8 cellular contexts compared by ENCODE assay signal in the genomic region with DNA sequence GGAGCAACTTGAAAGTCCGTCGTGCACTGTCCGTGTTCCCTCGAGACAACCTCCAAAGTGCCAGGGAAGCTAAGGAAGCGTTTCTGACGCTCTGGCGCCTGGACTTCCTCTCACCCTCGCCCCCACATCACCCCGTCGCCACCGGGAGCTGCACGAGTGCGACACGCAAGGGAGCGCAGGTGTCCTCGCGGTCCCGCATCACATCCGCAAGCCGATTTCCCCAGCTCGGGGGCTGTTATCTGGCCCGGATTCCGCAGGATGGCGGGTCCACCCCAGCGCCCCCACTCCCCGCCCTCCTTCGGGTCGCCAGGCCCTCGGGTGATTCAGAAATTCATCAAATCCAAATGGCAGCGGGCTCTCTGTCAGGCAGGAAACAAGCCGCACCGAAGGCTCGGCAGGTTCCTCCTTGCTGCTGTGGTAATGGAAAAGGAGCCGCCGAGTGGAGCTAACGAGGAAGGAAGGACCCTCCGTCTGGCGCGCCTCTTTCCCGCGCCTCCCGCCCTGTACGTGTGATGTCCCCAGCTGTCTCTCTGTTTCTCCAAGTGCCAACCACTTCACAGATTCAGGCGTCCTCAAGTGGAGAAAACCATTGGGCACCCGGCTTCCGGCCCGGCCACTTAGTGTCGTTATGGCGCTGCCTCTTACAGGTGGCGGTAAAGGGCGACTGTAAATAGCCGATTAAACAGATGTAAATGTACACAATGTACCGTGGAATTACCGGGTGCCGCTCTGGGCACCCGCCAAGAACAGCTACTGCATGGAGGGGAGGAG. TPM values are rescaled to one million over a fixed set of nuclear protein-coding genes. Genes with fewer than 3 reads are reported as not detected.
DNase-seq lines count a peak whose midpoint lies in the region; ATAC-seq and TF ChIP-seq lines count a peak whose summit lies in the region.

No MANE protein-coding gene starts in this region.

- H3K9ac ChIP-seq in H9 (ENCODE audit: extremely low read depth, insufficient read length, low read length): peak overlapping the region; percentile 3

- no peak overlapping the region for H3K4ac ChIP-seq in H9 (ENCODE audit: low read depth, low read length)

- intact Hi-C loops in Caco-2 (cut with micrococcal nuclease; ENCODE audit: unreplicated experiment) (loop anchor here (1.0 to 2.0 kb wide), 3 partner anchors 19 to 104 kb away; no protein-coding TSS in a partner anchor), adrenal gland (cut with DNase I) (loop anchor here in 1 of 2 donors (10.0 kb wide), 1 partner anchor 52 kb away; no protein-coding TSS in a partner anchor)

- H3K14ac ChIP-seq in H9 (ENCODE audit: insufficient read depth, low read length): peak overlapping the region; percentile 42; the same call in 1 of the 2 replicates

- H3K18ac ChIP-seq in H9 (ENCODE audit: insufficient read length, low read depth, low read length): no peak overlapping the region

- POLR2A ChIA-PET in Caco-2 (lab: Charles Lee): interaction anchor here (0.8 to 1.4 kb wide), 3 partner anchors 19 to 46 kb away, joined by 3 to 6 read pairs (median 4); no protein-coding TSS in a partner anchor

- H3K9me3 Mint-ChIP-seq in Caco-2 (ENCODE audit: unreplicated experiment) (no peaks in the 10 kb centered on the region), H9 (peaks cover 0 to 3% of the 10 kb centered on the region in 2 experiments; a peak in 2 of 5 replicates)

- H3K4me1 Mint-ChIP-seq in Caco-2 (ENCODE audit: low read depth, unreplicated experiment): peaks cover 18% of the 10 kb centered on the region
- peaks cover 24 to 40% of the 10 kb centered on the region in 2 experiments for H3K4me1 Mint-ChIP-seq in H9

- H3K27me3 Mint-ChIP-seq in Caco-2 (ENCODE audit: insufficient read depth, unreplicated experiment): no peaks in the 10 kb centered on the region
- H3K27me3 Mint-ChIP-seq in H9 (ENCODE audit: low read depth): peaks cover 92% of the 10 kb centered on the region

- H3K36me3 Mint-ChIP-seq in Caco-2 (ENCODE audit: insufficient read depth, unreplicated experiment) (peaks cover 20% of the 10 kb centered on the region), H9 (ENCODE audit: insufficient read depth in 1 of 3, low read depth in 3 of 3) (no peaks in the 10 kb centered on the region; a peak in 2 of 7 replicates)

- H3K79me2 ChIP-seq in H9 (ENCODE audit: insufficient read depth, low read length): no peaks in the 10 kb centered on the region

- H3K4me1 ChIP-seq in Caco-2 (peaks cover 9% of the 10 kb centered on the region), H9 (ENCODE audit: insufficient read depth, low read length) (peaks cover 5% of the 10 kb centered on the region), adrenal gland (replicated peaks in 1 of 2) (peaks cover 16 to 43% of the 10 kb centered on the region in 2 donors)

- H4K5ac ChIP-seq in H9 (ENCODE audit: insufficient read length, low read depth, low read length): no peak overlapping the region

- BruUV-seq in Caco-2 (replicated peaks; lab: Mats Ljungman, UMichigan): TSS peak; percentile 51

- H4K20me1 ChIP-seq in H9 (ENCODE audit: control insufficient read depth, insufficient read depth, insufficient read length): no peaks in the 10 kb centered on the region

- WGBS in H9 (ENCODE audit: extremely low coverage, insufficient read length, low lambda C conversion rate): no CpG with 5 or more reads among the region's 56 CpGs
- WGBS in adrenal gland, 4 donors: 0 to 2% (median 1%) methylated on average over 18 to 56 of the region's 56 CpGs

- no peak overlapping the region for H4K91ac ChIP-seq in H9 (ENCODE audit: insufficient read length, low read depth, low read length)

- H3K23ac ChIP-seq in H9 (ENCODE audit: insufficient read length, low read depth, low read length): no peak overlapping the region

- TF ChIP-seq POLR2A in adrenal gland (IDR thresholded peaks at IDR 0.05): no peak

- no peak overlapping the region for H2BK120ac ChIP-seq in H9 (ENCODE audit: low read depth, low read length, poor library complexity, severe bottlenecking)

- H2AFZ ChIP-seq in H9 (ENCODE audit: low read length): no peak overlapping the region

- no peak overlapping the region for H2BK5ac ChIP-seq in H9 (ENCODE audit: insufficient read length, low read length)

- H3K4me2 ChIP-seq in H9 (ENCODE audit: insufficient read depth, insufficient read length, low read length): peak overlapping the region; percentile 73

- H4K8ac ChIP-seq in H9 (replicated peaks; ENCODE audit: insufficient read length, low read depth, low read length): no peak overlapping the region

- H3K27ac Mint-ChIP-seq in Caco-2 (ENCODE audit: unreplicated experiment) (peak overlapping the region; percentile 98), H9 (peak overlapping the region in 1 of 3 experiments; percentile 85; a peak in 1 of 7 replicates)

- H2BK15ac ChIP-seq in H9 (ENCODE audit: low read depth, low read length): no peak overlapping the region

- H3K27me3 ChIP-seq in Caco-2 (replicated peaks; ENCODE audit: control insufficient read depth, insufficient read depth, low read length): no peaks in the 10 kb centered on the region; the same call in 1 of the 2 replicates
- H3K27me3 ChIP-seq in H9 (ENCODE audit: insufficient read depth, low read length): peaks cover 25% of the 10 kb centered on the region
- no peaks in the 10 kb centered on the region for H3K27me3 ChIP-seq in adrenal gland

- H3K36me3 ChIP-seq in Caco-2 (ENCODE audit: control insufficient read depth, insufficient read depth, low read length): no peaks in the 10 kb centered on the region
- no peaks in the 10 kb centered on the region for H3K36me3 ChIP-seq in adrenal gland (replicated peaks in 1 of 2)

- H2AK5ac ChIP-seq in H9 (ENCODE audit: insufficient read length, low read length): no peak overlapping the region

- H3K23me2 ChIP-seq in H9 (ENCODE audit: insufficient read length, low read depth, low read length, poor library complexity, severe bottlenecking): peaks cover 19% of the 10 kb centered on the region

- H3K4me3 ChIP-seq in Caco-2 (ENCODE audit: low read depth, low read length) (peak overlapping the region; percentile 67), adrenal gland (peak overlapping the region; percentile 33 to 95 (median 69)), retinal pigment epithelial cell (ENCODE audit: low read length) (peak overlapping the region; percentile 78)

- H2BK12ac ChIP-seq in H9 (ENCODE audit: insufficient read length, low read depth, low read length): no peak overlapping the region

- DNase-seq in Caco-2: peak; percentile 50 to 57
- DNase-seq in H9: peak; percentile 64
- DNase-seq in NCI-H1417 (lab: John Stamatoyannopoulos, UW): peak; percentile 85 to 97 (median 85)
- DNase-seq in SW480 (ENCODE audit: low spot score): peak; percentile 63
- peak; percentile 48 to 83 (median 67) for DNase-seq in adrenal gland
- DNase-seq in hippocampal formation (lab: John Stamatoyannopoulos, UW): peak; percentile 61 to 65
- no peak for DNase-seq in retinal pigment epithelial cell (ENCODE audit: low read depth)

- peak overlapping the region; percentile 100 for H3K4me3 Mint-ChIP-seq in Caco-2 (ENCODE audit: unreplicated experiment)
- peak overlapping the region; percentile 87 to 98 for H3K4me3 Mint-ChIP-seq in H9

- TF ChIP-seq CTCF in Caco-2 (IDR thresholded peaks at IDR 0.05; ENCODE audit: insufficient read depth in 1 of 2, low read depth in 1 of 2, low read length in 1 of 2, severe bottlenecking in 1 of 2, unreplicated experiment in 1 of 2) (peak in 1 of 2 experiments; percentile 27), H9 (conservative IDR thresholded peaks at IDR 0.05) (no peak), adrenal gland (IDR thresholded peaks at IDR 0.05) (no peak), retinal pigment epithelial cell (conservative IDR thresholded peaks at IDR 0.05; ENCODE audit: low read depth, low read length) (no peak)

- H3T11ph ChIP-seq in H9 (ENCODE audit: low read length): no peak overlapping the region

- H3K56ac ChIP-seq in H9 (ENCODE audit: insufficient read length, low read depth, low read length): no peak overlapping the region

- H3K27ac ChIP-seq in H9 (ENCODE audit: insufficient read length, low read depth, low read length) (no peak overlapping the region), adrenal gland (peak overlapping the region; percentile 70 to 99 (median 97))

- H3K79me1 ChIP-seq in H9 (ENCODE audit: insufficient read depth, low read depth, low read length, poor library complexity, severe bottlenecking): no peaks in the 10 kb centered on the region

- ATAC-seq in GM19467 (IDR thresholded peaks at IDR 0.05; ENCODE audit: unreplicated experiment): no peak

- H3K9me3 ChIP-seq in Caco-2 (no peaks in the 10 kb centered on the region), H9 (ENCODE audit: control insufficient read depth, low read depth, low read length) (no peaks in the 10 kb centered on the region), adrenal gland (replicated peaks in 1 of 3) (no peaks in the 10 kb centered on the region)

- no peak overlapping the region for H2BK20ac ChIP-seq in H9 (ENCODE audit: low read depth, low read length, poor library complexity, severe bottlenecking)

- CTCF ChIA-PET in Caco-2 (lab: Charles Lee): interaction anchor here (0.8 to 1.0 kb wide), 2 partner anchors 47 to 100 kb away, joined by 3 read pairs; no protein-coding TSS in a partner anchor

RNA-seq across cellular contexts. Expression of a gene that starts 0.9 kb away (rescaled TPM):
- total RNA-seq in Caco-2 (2022): 29.4 and 32.2 TPM in 2 replicates
- total RNA-seq in H9 (2021): 1.5 and 1.7 TPM in 2 replicates
- total RNA-seq in adrenal gland: 10 to 100 TPM; 36.6 to 49.1 (median 43.9) TPM
- polyA plus RNA-seq in adrenal gland: 10 to 100 TPM in 2 of 3 donors, 1 to 10 TPM in 1; 7.4 to 48.5 (median 10.9) TPM

Comparison
In these comparisons a context has a peak if more than half of its experiments do, and no peak if none do; other contexts are left out.
1. RNA of a gene that starts 0.9 kb away (total RNA-seq): 36.6 to 49.1 TPM in adrenal gland and 29.4 to 32.2 TPM in Caco-2; 1.5 to 1.7 TPM in H9; every median in the first group is over 10 times any median in the second.
2. Peak in every context shown above with its lines, with median percentiles within 50 percentile points of each other: H3K4me3 ChIP-seq.